Comparison of ENCODE assay signal across 29 cellular contexts in genomic region chr11:121246769-121247035, GRCh38.
"Had no signal": no experiment of that assay in that cellular context is flagged by ENCODE, and none has a peak within 500 bp of the region (broad histone marks: within the 10 kb centered on the region; RNA-seq: fewer than 3 reads in every experiment).

No MANE protein-coding gene starts in this region.

- H3K4me3 ChIP-seq: Peyer's patch, SJCRH30 had no signal

- DNase-seq: activated CD4-positive, alpha-beta memory T cell treated with anti-CD3 and anti-CD28 coated beads for 36 hours; activated CD4-positive, alpha-beta T cell treated with anti-CD3 and anti-CD28 coated beads, Interleukin-2, amount 10 ng/mL, durations not matched to agents 7 days and 5 days; activated CD4-positive, CD25-positive, alpha-beta regulatory T cell; activated CD8-positive, alpha-beta memory T cell treated with anti-CD3 and anti-CD28 coated beads for 24 hours; activated effector memory CD4-positive, alpha-beta T cell treated with anti-CD3 and anti-CD28 coated beads, Interleukin-2, amount 50 U/mL, for 16 hours; activated naive CD4-positive, alpha-beta T cell treated with Interleukin-2 at 50 U/mL for 16 hours; activated naive CD8-positive, alpha-beta T cell treated with anti-CD3 and anti-CD28 coated beads, Interleukin-2, amount 50 U/mL, for 24 hours; activated T-cell treated with anti-CD3 and anti-CD28 coated beads, Interleukin-2, amount 50 U/mL, for 4 hours; amniotic stem cell; brain microvascular endothelial cell; KG1; NCI-H1048; NCI-H1417; NCI-H1930; NCI-H2171; NCI-H2227 treated with DMSO at 0.1 percent for 48 hours; NCI-H446 treated with DMSO at 0.1 percent for 48 hours; NCI-H524 treated with DMSO at 0.1 percent for 48 hours; NCI-H774; NK-92 treated with Interleukin-12 subunit alpha and Interleukin-12 subunit beta, amount 100 ng/mL, for 24 hours; OCI-M1; Peyer's patch; Right ventricle myocardium superior; SJCRH30; SK-N-SH; T-helper 1 cell had no signal

- H3K4me1 ChIP-seq: Peyer's patch had no signal

- H3K9ac ChIP-seq: SK-N-SH had no signal

- H3K36me3 Mint-ChIP-seq: activated CD4-positive, alpha-beta memory T cell treated with anti-CD3 and anti-CD28 coated beads for 36 hours; activated naive CD4-positive, alpha-beta T cell treated with anti-CD3 and anti-CD28 coated beads, Interleukin-2, amount 50 U/mL, for 72 hours had no signal

- H3K27ac Mint-ChIP-seq: activated CD4-positive, alpha-beta memory T cell treated with anti-CD3 and anti-CD28 coated beads for 36 hours; activated CD4-positive, alpha-beta T cell treated with anti-CD3 and anti-CD28 coated beads, Interleukin-2, amount 10 ng/mL, durations not matched to agents 7 days and 5 days; activated naive CD4-positive, alpha-beta T cell treated with anti-CD3 and anti-CD28 coated beads, Interleukin-2, amount 50 U/mL, for 72 hours; activated naive CD8-positive, alpha-beta T cell treated with anti-CD3 and anti-CD28 coated beads, Interleukin-2, amount 50 U/mL, for 24 hours had no signal

- ATAC-seq: activated naive CD4-positive, alpha-beta T cell treated with anti-CD3 and anti-CD28 coated beads, Interleukin-2, amount 50 U/mL, for 72 hours; activated naive CD8-positive, alpha-beta T cell treated with anti-CD3 and anti-CD28 coated beads, Interleukin-2, amount 50 U/mL, for 24 hours; activated T-cell treated with anti-CD3 and anti-CD28 coated beads, Interleukin-2, amount 50 U/mL, for 4 hours had no signal

- H3K27ac ChIP-seq: brain microvascular endothelial cell, Peyer's patch, RWPE1, SJCRH30, VCaP had no signal

- H3K36me3 ChIP-seq: brain microvascular endothelial cell, Peyer's patch, SJCRH30 had no signal

- H3K9me3 ChIP-seq: Peyer's patch, SJCRH30, SK-N-SH had no signal

- H3K27me3 ChIP-seq: brain microvascular endothelial cell, Peyer's patch, SJCRH30 had no signal

- H3K9me3 Mint-ChIP-seq: activated CD4-positive, alpha-beta memory T cell treated with anti-CD3 and anti-CD28 coated beads for 36 hours; activated CD4-positive, alpha-beta T cell treated with anti-CD3 and anti-CD28 coated beads, Interleukin-2, amount 10 ng/mL, durations not matched to agents 7 days and 5 days; activated naive CD4-positive, alpha-beta T cell treated with anti-CD3 and anti-CD28 coated beads, Interleukin-2, amount 50 U/mL, for 72 hours; activated naive CD8-positive, alpha-beta T cell treated with anti-CD3 and anti-CD28 coated beads, Interleukin-2, amount 50 U/mL, for 24 hours; activated T-cell treated with anti-CD3 and anti-CD28 coated beads, Interleukin-2, amount 50 U/mL, for 4 hours had no signal

- H3K27me3 Mint-ChIP-seq: activated naive CD8-positive, alpha-beta T cell treated with anti-CD3 and anti-CD28 coated beads, Interleukin-2, amount 50 U/mL, for 24 hours had no signal

- H3K4me2 ChIP-seq: SK-N-SH had no signal

- H3K4me3 Mint-ChIP-seq: activated CD4-positive, alpha-beta memory T cell treated with anti-CD3 and anti-CD28 coated beads for 36 hours; activated CD4-positive, alpha-beta T cell treated with anti-CD3 and anti-CD28 coated beads, Interleukin-2, amount 10 ng/mL, durations not matched to agents 7 days and 5 days; activated naive CD8-positive, alpha-beta T cell treated with anti-CD3 and anti-CD28 coated beads, Interleukin-2, amount 50 U/mL, for 24 hours; activated T-cell treated with anti-CD3 and anti-CD28 coated beads, Interleukin-2, amount 50 U/mL, for 4 hours had no signal
